Comparison of ENCODE assay signal across 14 cellular contexts in genomic region chr12:20548592-20548991, GRCh38.
"Had no signal": no experiment of that assay in that cellular context is flagged by ENCODE, and none has a peak within 500 bp of the region (broad histone marks: within the 10 kb centered on the region; RNA-seq: fewer than 3 reads in every experiment).

No MANE protein-coding gene starts in this region.

- H3K9me3 ChIP-seq: gastrocnemius medialis, stomach had no signal

- H3K4me3 ChIP-seq: gastrocnemius medialis, stomach had no signal

- H3K36me3 ChIP-seq: gastrocnemius medialis, stomach had no signal

- DNase-seq: activated CD4-positive, alpha-beta memory T cell treated with anti-CD3 and anti-CD28 coated beads, Interleukin-2, amount 10 ng/mL, durations not matched to agents 7 days and 5 days; activated naive CD4-positive, alpha-beta T cell treated with anti-CD3 and anti-CD28 coated beads, Interleukin-2, amount 10 ng/mL, durations not matched to agents 7 days and 5 days; activated T-cell treated with anti-CD3 and anti-CD28 coated beads, Interleukin-2, amount 50 U/mL, for 24 hours; cortex of kidney; effector CD8-positive, alpha-beta T cell; gastrocnemius medialis; islet precursor cell; naive B cell; stomach; T-cell; T1000 had no signal

- FAIRE-seq: small intestine, urothelium cell line had no signal

- H3K4me1 ChIP-seq: gastrocnemius medialis had no signal

- H3K27me3 ChIP-seq: gastrocnemius medialis, stomach had no signal

- ATAC-seq: T-cell had no signal

- H3K27ac ChIP-seq: VCaP had no signal
